Comparison of ENCODE assay signal across 20 cellular contexts in genomic region chr12:66726531-66726930, GRCh38.
"Had no signal": no experiment of that assay in that cellular context is flagged by ENCODE, and none has a peak within 500 bp of the region (broad histone marks: within the 10 kb centered on the region; RNA-seq: fewer than 3 reads in every experiment).

No MANE protein-coding gene starts in this region.

- DNase-seq: activated CD8-positive, alpha-beta memory T cell treated with anti-CD3 and anti-CD28 coated beads, Interleukin-2, amount 10 ng/mL, durations not matched to agents 7 days and 5 days; activated CD8-positive, alpha-beta T cell treated with anti-CD3 and anti-CD28 coated beads, Interleukin-2, amount 10 ng/mL, durations not matched to agents 7 days and 5 days; activated naive CD8-positive, alpha-beta T cell treated with anti-CD3 and anti-CD28 coated beads, Interleukin-2, amount 50 U/mL, for 24 hours; activated T-cell treated with anti-CD3 and anti-CD28 coated beads, Interleukin-2, amount 50 U/mL, for 48 hours; amygdala; effector CD8-positive, alpha-beta T cell; head of caudate nucleus; kidney glomerular epithelial cell; left lung; naive thymus-derived CD8-positive, alpha-beta T cell; occipital lobe; psoas muscle; stimulated activated CD4-positive, alpha-beta T cell treated with anti-CD3 and anti-CD28 coated beads, Interleukin-15, amount 100 ng/mL, for 24 hours; stimulated activated CD4-positive, alpha-beta T cell treated with anti-CD3 and anti-CD28 coated beads, Interleukin-2, amount 100 ng/mL, for 24 hours; stimulated activated naive B cell treated with anti-CD40 and anti-IgM and Interleukin-4, amounts not matched to agents 10 μg/mL and 1 μg/mL and 100 μg/mL, for 72 hours; stomach; SW 1271; T1000; thyroid gland; upper lobe of left lung had no signal
